ENCODE assay signal across 28 cellular contexts in genomic region chr2:15816226-15816625, GRCh38.
"Had no signal": no experiment of that assay in that cellular context is flagged by ENCODE, and none has a peak within 500 bp of the region (broad histone marks: within the 10 kb centered on the region; RNA-seq: fewer than 3 reads in every experiment).

No MANE protein-coding gene starts in this region.

- H3K27me3 ChIP-seq: pancreas, right lobe of liver, sigmoid colon, testis, transverse colon, upper lobe of left lung, vagina had no signal

- H3K36me3 ChIP-seq: neutrophil, pancreas, right lobe of liver, sigmoid colon, suprapubic skin, tibial artery, transverse colon, upper lobe of left lung, vagina had no signal

- H3K4me1 Mint-ChIP-seq: naive B cell; naive thymus-derived CD8-positive, alpha-beta T cell; stimulated activated memory B cell treated with anti-CD40 and anti-IgM and Interleukin-4, amounts not matched to agents 10 μg/mL and 1 μg/mL and 100 μg/mL, for 72 hours; stimulated activated naive CD8-positive, alpha-beta T cell treated with anti-CD3 and anti-CD28 coated beads, Interleukin-15, amount 100 ng/mL, for 72 hours had no signal

- DNase-seq: naive B cell; naive thymus-derived CD8-positive, alpha-beta T cell; nucleus accumbens; pancreas; psoas muscle; right cardiac atrium; right lobe of liver; sigmoid colon; small intestine; stimulated activated CD4-positive, alpha-beta T cell treated with anti-CD3 and anti-CD28 coated beads, Interleukin-15, amount 100 ng/mL, for 24 hours; stimulated activated CD4-positive, alpha-beta T cell treated with anti-CD3 and anti-CD28 coated beads, Interleukin-2, amount 100 ng/mL, for 24 hours; stimulated activated CD4-positive, alpha-beta T cell treated with anti-CD3 and anti-CD28 coated beads, Interleukin-2, amount 100 ng/mL, for 48 hours; stimulated activated CD4-positive, alpha-beta T cell treated with anti-CD3 and anti-CD28 coated beads, Interleukin-4, amount 100 ng/mL, for 4 hours; stimulated activated CD8-positive, alpha-beta memory T cell treated with anti-CD3 and anti-CD28 coated beads, Interleukin-4, amount 100 ng/mL, for 48 hours; stimulated activated naive CD4-positive, alpha-beta T cell; stimulated activated naive CD8-positive, alpha-beta T cell treated with anti-CD3 and anti-CD28 coated beads, Interleukin-15, amount 100 ng/mL, for 72 hours; stimulated activated naive CD8-positive, alpha-beta T cell treated with anti-CD3 and anti-CD28 coated beads, Interleukin-15, Interleukin-2, amounts not matched to agents 100 U/mL and 50 U/mL, for 24 hours; substantia nigra; testis; tibial artery; transverse colon; upper lobe of left lung had no signal

- H3K27ac Mint-ChIP-seq: naive B cell; natural killer cell treated with Interleukin-12 subunit alpha and Interleukin-12 subunit beta and Interleukin-15 and Interleukin-18, amount 100 ng/mL, for 72 hours; stimulated activated memory B cell treated with anti-CD40 and anti-IgM and Interleukin-4, amounts not matched to agents 10 μg/mL and 1 μg/mL and 100 μg/mL, for 72 hours; stimulated activated naive CD8-positive, alpha-beta T cell treated with anti-CD3 and anti-CD28 coated beads, Interleukin-15, amount 100 ng/mL, for 72 hours had no signal

- H3K9me3 Mint-ChIP-seq: naive thymus-derived CD8-positive, alpha-beta T cell; natural killer cell treated with Interleukin-12 subunit alpha and Interleukin-12 subunit beta and Interleukin-15 and Interleukin-18, amount 100 ng/mL, for 72 hours; neural crest cell; stimulated activated memory B cell treated with anti-CD40 and anti-IgM and Interleukin-4, amounts not matched to agents 10 μg/mL and 1 μg/mL and 100 μg/mL, for 72 hours; stimulated activated naive CD8-positive, alpha-beta T cell treated with anti-CD3 and anti-CD28 coated beads, Interleukin-15, amount 100 ng/mL, for 72 hours had no signal

- H3K9me3 ChIP-seq: neutrophil, pancreas, psoas muscle, right lobe of liver, sigmoid colon, suprapubic skin, testis, tibial artery, transverse colon, upper lobe of left lung, vagina had no signal

- H3K4me3 Mint-ChIP-seq: naive B cell; naive thymus-derived CD8-positive, alpha-beta T cell; natural killer cell treated with Interleukin-12 subunit alpha and Interleukin-12 subunit beta and Interleukin-15 and Interleukin-18, amount 100 ng/mL, for 72 hours; neural crest cell; stimulated activated memory B cell treated with anti-CD40 and anti-IgM and Interleukin-4, amounts not matched to agents 10 μg/mL and 1 μg/mL and 100 μg/mL, for 72 hours; stimulated activated naive CD8-positive, alpha-beta T cell treated with anti-CD3 and anti-CD28 coated beads, Interleukin-15, amount 100 ng/mL, for 72 hours had no signal

- H3K36me3 Mint-ChIP-seq: naive B cell; naive thymus-derived CD8-positive, alpha-beta T cell; natural killer cell treated with Interleukin-12 subunit alpha and Interleukin-12 subunit beta and Interleukin-15 and Interleukin-18, amount 100 ng/mL, for 72 hours; stimulated activated memory B cell treated with anti-CD40 and anti-IgM and Interleukin-4, amounts not matched to agents 10 μg/mL and 1 μg/mL and 100 μg/mL, for 72 hours had no signal

- H3K4me1 ChIP-seq: pancreas, psoas muscle, right lobe of liver, sigmoid colon, suprapubic skin, tibial artery, transverse colon, upper lobe of left lung, vagina had no signal

- H3K27ac ChIP-seq: neutrophil, pancreas, psoas muscle, right lobe of liver, sigmoid colon, suprapubic skin, testis, tibial artery, transverse colon, upper lobe of left lung, vagina had no signal

- H3K4me3 ChIP-seq: pancreas, psoas muscle, right lobe of liver, sigmoid colon, suprapubic skin, testis, tibial artery, transverse colon, upper lobe of left lung, vagina had no signal
